ENCODE assay signal across 24 cellular contexts in the genomic region with DNA sequence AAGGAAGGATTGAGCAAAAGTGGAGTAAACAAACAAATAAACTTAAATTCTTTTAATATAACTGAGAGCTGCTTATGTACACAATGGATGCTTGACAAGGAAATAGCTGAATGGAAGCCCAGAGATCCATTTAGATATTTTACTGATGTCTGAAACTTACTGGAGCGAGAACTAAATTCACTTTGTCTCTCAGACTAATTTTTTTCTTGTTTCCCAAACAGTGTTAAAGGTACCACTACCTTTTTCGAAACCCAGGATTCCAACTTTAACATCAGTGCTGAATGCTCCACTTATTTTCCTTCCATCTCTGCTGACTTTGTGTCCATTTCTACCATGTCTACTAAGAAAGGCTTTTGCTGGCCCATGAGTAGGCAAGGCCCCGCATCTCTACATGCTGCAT. TPM values are rescaled to one million over a fixed set of nuclear protein-coding genes. Genes with fewer than 3 reads are reported as not detected.
DNase-seq lines count a peak whose midpoint lies in the region; ATAC-seq and TF ChIP-seq lines count a peak whose summit lies in the region.
"Had no signal": no experiment of that assay in that cellular context is flagged by ENCODE, and none has a peak within 500 bp of the region (broad histone marks: within the 10 kb centered on the region; RNA-seq: fewer than 3 reads in every experiment).

No MANE protein-coding gene starts in this region.

- TF ChIP-seq CTCF in RWPE2 (IDR thresholded peaks at IDR 0.05; ENCODE audit: poor library complexity, severe bottlenecking) (no peak), coronary artery (IDR thresholded peaks at IDR 0.05) (no peak), osteoblast (IDR thresholded peaks at IDR 0.05; ENCODE audit: extremely low read depth, low read depth, low read length) (no peak), thyroid gland (IDR thresholded peaks at IDR 0.05) (no peak)
- no peak for TF ChIP-seq CTCF in CD4-positive, alpha-beta T cell (IDR thresholded peaks at IDR 0.05)

- no peaks in the 10 kb centered on the region for H3K4me1 Mint-ChIP-seq in CD4-positive, alpha-beta T cell (ENCODE audit: low read depth)

- intact Hi-C loops in thyroid gland (cut with DNase I) = no loop called here
- intact Hi-C loops in CD4-positive, alpha-beta T cell (cut with DNase I, micrococcal nuclease) = no loop called here

- no peaks in the 10 kb centered on the region for H3K9me3 ChIP-seq in RWPE2 (ENCODE audit: severe bottlenecking)
- H3K9me3 ChIP-seq in osteoblast (ENCODE audit: low read depth, low read length) = no peaks in the 10 kb centered on the region
- H3K9me3 ChIP-seq in thyroid gland = no peaks in the 10 kb centered on the region
- H3K9me3 ChIP-seq in CD4-positive, alpha-beta T cell (ENCODE audit: control insufficient read depth, low read length) = no peaks in the 10 kb centered on the region
- H3K9me3 ChIP-seq: A549, BE2C had no signal

- peaks cover 22% of the 10 kb centered on the region for H3K4me1 ChIP-seq in RWPE2 (ENCODE audit: insufficient read depth, poor library complexity, severe bottlenecking)
- H3K4me1 ChIP-seq in osteoblast (ENCODE audit: insufficient read depth, low read length) = peaks cover 70% of the 10 kb centered on the region
- H3K4me1 ChIP-seq in thyroid gland = peaks cover 18 to 21% of the 10 kb centered on the region in 2 donors
- H3K4me1 ChIP-seq: BE2C; BLaER1 treated with 17β-estradiol and CSF1 and Interleukin-3, amounts not matched to agents 10 nM and 100 nM had no signal

- H3K27me3 ChIP-seq in RWPE2 (ENCODE audit: insufficient read depth, poor library complexity, severe bottlenecking) (no peaks in the 10 kb centered on the region), osteoblast (ENCODE audit: insufficient read depth, low read length) (no peaks in the 10 kb centered on the region), thyroid gland (no peaks in the 10 kb centered on the region)
- H3K27me3 ChIP-seq in CD4-positive, alpha-beta T cell (ENCODE audit: control insufficient read depth, insufficient read depth, low read length) = peaks cover 18% of the 10 kb centered on the region
- H3K27me3 ChIP-seq: BLaER1 treated with 17β-estradiol and CSF1 and Interleukin-3, amounts not matched to agents 10 nM and 100 nM had no signal

- H3K9me3 Mint-ChIP-seq in CD4-positive, alpha-beta T cell = no peaks in the 10 kb centered on the region
- H3K9me3 Mint-ChIP-seq: GM23338, H9 had no signal

- no peaks in the 10 kb centered on the region for H3K36me3 Mint-ChIP-seq in CD4-positive, alpha-beta T cell (ENCODE audit: low read depth)
- H3K36me3 Mint-ChIP-seq: CD14-positive monocyte; CD4-positive, alpha-beta memory T cell had no signal

- H3K4me3 Mint-ChIP-seq in CD4-positive, alpha-beta T cell = no peak overlapping the region
- H3K4me3 Mint-ChIP-seq: CD14-positive monocyte; CD4-positive, alpha-beta memory T cell; GM23338; H9 had no signal

- TF ChIP-seq POLR2A in thyroid gland (IDR thresholded peaks at IDR 0.05) = no peak

- CTCF ChIA-PET in CD4-positive, alpha-beta T cell (lab: Charles Lee) = no interaction called here

- peaks cover 25% of the 10 kb centered on the region for H3K27me3 Mint-ChIP-seq in CD4-positive, alpha-beta T cell

- WGBS in thyroid gland, 2 donors = 74 to 96% methylated on average over 3 of the region's 3 CpGs

- H3K36me3 ChIP-seq in RWPE2 (ENCODE audit: low read depth) (peaks cover 73% of the 10 kb centered on the region), osteoblast (ENCODE audit: insufficient read depth, low read length) (peaks cover 72% of the 10 kb centered on the region), thyroid gland (no peaks in the 10 kb centered on the region)
- H3K36me3 ChIP-seq: BE2C had no signal

- H2AFZ ChIP-seq in osteoblast (ENCODE audit: low read length) = no peak overlapping the region
- H2AFZ ChIP-seq: GM23338 had no signal

- H4K20me1 ChIP-seq in osteoblast (ENCODE audit: insufficient read depth, low read length) = peaks cover 30% of the 10 kb centered on the region
- H4K20me1 ChIP-seq: BLaER1 treated with 17β-estradiol and CSF1 and Interleukin-3, amounts not matched to agents 10 nM and 100 nM had no signal

- peak overlapping the region; percentile 77 for H3K4me2 ChIP-seq in osteoblast (ENCODE audit: insufficient read depth, low read length)
- H3K4me2 ChIP-seq: A549; BLaER1 treated with 17β-estradiol and CSF1 and Interleukin-3, amounts not matched to agents 10 nM and 100 nM; GM23338 had no signal

- POLR2A ChIA-PET in CD4-positive, alpha-beta T cell (lab: Charles Lee) = no interaction called here

- ATAC-seq in RWPE2 (ENCODE audit: low read depth) = no peak
- ATAC-seq in CD4-positive, alpha-beta T cell (ENCODE audit: poor library complexity) = no peak
- ATAC-seq: A549, GM23338, HCT116 had no signal

- H3K4me3 ChIP-seq in RWPE2 (ENCODE audit: severe bottlenecking) (no peak overlapping the region), coronary artery (peak overlapping the region; percentile 97), osteoblast (ENCODE audit: insufficient read depth, low read length) (no peak overlapping the region), thyroid gland (replicated peaks in 1 of 3) (no peak overlapping the region)
- H3K4me3 ChIP-seq: A549; BLaER1 treated with 17β-estradiol and CSF1 and Interleukin-3, amounts not matched to agents 10 nM and 100 nM; GM23338 had no signal

- H3K79me2 ChIP-seq in osteoblast (ENCODE audit: insufficient read depth, low read length) = peaks cover 80% of the 10 kb centered on the region

- DNase-seq in RWPE2 (ENCODE audit: low spot score) = no peak
- no peak for DNase-seq in coronary artery (ENCODE audit: low spot score)
- no peak for DNase-seq in osteoblast (ENCODE audit: insufficient read length, low spot score, missing footprints)
- no peak for DNase-seq in thyroid gland
- DNase-seq in activated CD4-positive, CD25-positive, alpha-beta regulatory T cell treated with anti-CD3 and anti-CD28 coated beads, Interleukin-2, amount 50 U/mL, for 72 hours = no peak
- no peak for DNase-seq in retina
- no peak for DNase-seq in CD4-positive, alpha-beta T cell
- DNase-seq: 8988T; ACHN; AML-193; BE2C; Calu3; CD4-positive, alpha-beta memory T cell; COR-L47; DMS53; DMS79 treated with DMSO at 0.1 percent for 48 hours; GF-D8; H9 had no signal

- H3K27ac ChIP-seq in RWPE2 (ENCODE audit: poor library complexity, severe bottlenecking) = peak overlapping the region; percentile 21
- H3K27ac ChIP-seq in coronary artery = peak overlapping the region in 1 of 2 donors; percentile 22
- H3K27ac ChIP-seq in osteoblast (ENCODE audit: low read depth, low read length) = no peak overlapping the region
- H3K27ac ChIP-seq in thyroid gland = peak overlapping the region in 2 of 3 donors; percentile 4 to 54
- no peak overlapping the region for H3K27ac ChIP-seq in CD4-positive, alpha-beta T cell (ENCODE audit: low read depth, low read length)
- H3K27ac ChIP-seq: A549; BLaER1 treated with 17β-estradiol and CSF1 and Interleukin-3, amounts not matched to agents 10 nM and 100 nM had no signal

- H3K27ac Mint-ChIP-seq in CD4-positive, alpha-beta T cell = no peak overlapping the region
- H3K27ac Mint-ChIP-seq: CD14-positive monocyte; CD4-positive, alpha-beta memory T cell; GM23338; H9 had no signal

RNA-seq across cellular contexts. Expression of gene EFEMP1, which starts 4.0 kb away (rescaled TPM):
- total RNA-seq in osteoblast (1,402 and 1,564 TPM in 2 replicates), thyroid gland (100 to 1,000 TPM; 379 to 821 (median 437) TPM)
- total RNA-seq in CD4-positive, alpha-beta T cell = not detected
- total RNA-seq: CD4-positive, alpha-beta memory T cell; G401 had no signal

Comparison
In these comparisons a context has a peak if more than half of its experiments do, and no peak if none do; other contexts are left out.
1. H3K27ac ChIP-seq: peak in RWPE2 (single experiment) and thyroid gland (2 of 3); none in osteoblast (single experiment) and CD4-positive, alpha-beta T cell (single experiment).
2. RNA of gene EFEMP1, which starts 4.0 kb away (total RNA-seq): 1,402 to 1,564 TPM in osteoblast and 379 to 821 TPM in thyroid gland; not detected in CD4-positive, alpha-beta T cell; every median in the first group is over 100 times any median in the second.